19 cellular contexts compared by ENCODE assay signal in genomic region chr5:109585012-109585599, GRCh38.
DNase-seq lines count a peak whose midpoint lies in the region; ATAC-seq and TF ChIP-seq lines count a peak whose summit lies in the region.
"Had no signal": no experiment of that assay in that cellular context is flagged by ENCODE, and none has a peak within 500 bp of the region (broad histone marks: within the 10 kb centered on the region; RNA-seq: fewer than 3 reads in every experiment).

No MANE protein-coding gene starts in this region.

- H3K27ac ChIP-seq in GM23248 (no peak overlapping the region), mammary epithelial cell (ENCODE audit: insufficient read depth, low read depth, low read length) (no peak overlapping the region)
- H3K27ac ChIP-seq: upper lobe of left lung had no signal

- DNase-seq in A172 (ENCODE audit: low spot score), result peak; percentile 41
- peak; percentile 56 for DNase-seq in GM23248
- peak; percentile 5 for DNase-seq in mammary epithelial cell
- peak; percentile 80 for DNase-seq in islet precursor cell
- no peak for DNase-seq in NCI-H526 treated with DMSO at 0.1 percent for 48 hours (lab: John Stamatoyannopoulos, UW)
- DNase-seq in NCI-H446 treated with DMSO at 0.1 percent for 48 hours (lab: John Stamatoyannopoulos, UW), result no peak
- DNase-seq: activated CD4-positive, alpha-beta T cell treated with anti-CD3 and anti-CD28 coated beads, Interleukin-2, amount 10 ng/mL, durations not matched to agents 7 days and 5 days; activated T-cell treated with anti-CD3 and anti-CD28 coated beads for 4 hours; central memory CD4-positive, alpha-beta T cell; COR-L47; endodermal cell; GF-D8; NCI-H1436 treated with DMSO at 0.1 percent for 48 hours; NCI-H345; nucleus accumbens; upper lobe of left lung had no signal

- H3K9ac ChIP-seq in GM23248 (no peak overlapping the region), mammary epithelial cell (ENCODE audit: insufficient read depth, low read length) (no peak overlapping the region)

- 0 out of 2 replicates have a peak, but pooled peaks cover 5% of the 10 kb centered on the region for H3F3A ChIP-seq in GM23248 (ENCODE audit: insufficient read depth)

- intact Hi-C loops in mammary epithelial cell (cut with micrococcal nuclease), result loop anchor here (10.0 kb wide), 1 partner anchor 460 kb away; no protein-coding TSS in a partner anchor

- ATAC-seq in GM18873 (IDR thresholded peaks at IDR 0.05; ENCODE audit: low FRiP score, unreplicated experiment) (no peak), GM21576 (IDR thresholded peaks at IDR 0.05; ENCODE audit: unreplicated experiment) (no peak)
- ATAC-seq: activated naive CD4-positive, alpha-beta T cell treated with anti-CD3 and anti-CD28 coated beads, Interleukin-2, amount 50 U/mL, for 72 hours had no signal

- no peaks in the 10 kb centered on the region for H3K9me3 ChIP-seq in GM23248 (ENCODE audit: low read depth)
- H3K9me3 ChIP-seq in mammary epithelial cell (replicated peaks; ENCODE audit: insufficient read depth, low read length), result no peaks in the 10 kb centered on the region
- H3K9me3 ChIP-seq: upper lobe of left lung had no signal

- H3K27me3 ChIP-seq in GM23248 (replicated peaks; ENCODE audit: insufficient read depth) (peaks cover 13% of the 10 kb centered on the region; the same call in 1 of the 2 replicates), mammary epithelial cell (ENCODE audit: insufficient read depth, low read length) (peaks cover 6% of the 10 kb centered on the region)
- H3K27me3 ChIP-seq: upper lobe of left lung had no signal

- H2AFZ ChIP-seq in GM23248 (no peak overlapping the region), mammary epithelial cell (ENCODE audit: low read depth, low read length) (no peak overlapping the region)

- 13 to 27% methylated on average over 3 of the region's 3 CpGs for WGBS in GM23248 (ENCODE audit: low coverage in 1 of 2, low lambda C conversion rate in 2 of 2, missing lambda C conversion rate in 2 of 2), 2 experiments
- 65% methylated on average over 3 of the region's 3 CpGs for WGBS in mammary epithelial cell (ENCODE audit: low coverage, missing lambda C conversion rate)

- in situ Hi-C loops in GM23248 (cut with MboI) (no loop called here), mammary epithelial cell (cut with MboI; ENCODE audit: low sequenced_read_pairs in 2 of 2) (no loop called here)

- H3K79me2 ChIP-seq in GM23248 (ENCODE audit: insufficient read depth), result no peaks in the 10 kb centered on the region
- H3K79me2 ChIP-seq in mammary epithelial cell (ENCODE audit: insufficient read depth, low read length), result no peaks in the 10 kb centered on the region

- CTCF ChIA-PET in mammary epithelial cell (lab: Charles Lee; ENCODE audit: low non-redundant PET), result no interaction called here

- no TSS peak for BruUV-seq in mammary epithelial cell (replicated peaks; lab: Mats Ljungman, UMichigan)

- H3K36me3 ChIP-seq in GM23248 (ENCODE audit: low read depth) (no peaks in the 10 kb centered on the region), mammary epithelial cell (ENCODE audit: insufficient read depth, low read length) (no peaks in the 10 kb centered on the region)
- H3K36me3 ChIP-seq: upper lobe of left lung had no signal

- no peak for TF ChIP-seq CTCF in mammary epithelial cell (conservative IDR thresholded peaks at IDR 0.05 in 1 of 2, IDR thresholded peaks at IDR 0.05 in 1 of 2; ENCODE audit: extremely low read depth in 1 of 2, insufficient read depth in 1 of 2, low read depth in 1 of 2, low read length in 2 of 2)

- no peaks in the 10 kb centered on the region for H3K9me2 ChIP-seq in GM23248 (ENCODE audit: insufficient read depth)

- H3K4me3 ChIP-seq in GM23248, result no peak overlapping the region
- H3K4me3 ChIP-seq in mammary epithelial cell (replicated peaks in 1 of 3; ENCODE audit: insufficient read depth in 1 of 3, low read depth in 2 of 3, low read length in 3 of 3), result no peak overlapping the region
- H3K4me3 ChIP-seq: upper lobe of left lung had no signal

- no peaks in the 10 kb centered on the region; the same call in 1 of the 2 replicates for H3K4me1 ChIP-seq in GM23248 (ENCODE audit: insufficient read depth)
- no peaks in the 10 kb centered on the region for H3K4me1 ChIP-seq in mammary epithelial cell (ENCODE audit: insufficient read depth, low read length)
- H3K4me1 ChIP-seq: upper lobe of left lung had no signal

- no peak overlapping the region for H3K4me2 ChIP-seq in GM23248 (ENCODE audit: unreplicated experiment)
- H3K4me2 ChIP-seq in mammary epithelial cell (ENCODE audit: insufficient read depth, low read depth, low read length), result no peak overlapping the region

- dilution Hi-C loops in mammary epithelial cell (cut with HindIII; ENCODE audit: low sequenced_read_pairs), result no loop called here

- H4K20me1 ChIP-seq in GM23248 (ENCODE audit: insufficient read depth) (no peaks in the 10 kb centered on the region), mammary epithelial cell (ENCODE audit: insufficient read depth, low read length) (no peaks in the 10 kb centered on the region)

Comparison
In these comparisons a context has a peak if more than half of its experiments do, and no peak if none do; other contexts are left out.
1. DNase-seq: peak in A172 (single experiment), GM23248 (single experiment), mammary epithelial cell (single experiment) and islet precursor cell (single experiment); none in NCI-H526 treated with DMSO at 0.1 percent for 48 hours (single experiment) and NCI-H446 treated with DMSO at 0.1 percent for 48 hours (single experiment).